Comparison of ENCODE assay signal across 1 cellular context in the genomic region with DNA sequence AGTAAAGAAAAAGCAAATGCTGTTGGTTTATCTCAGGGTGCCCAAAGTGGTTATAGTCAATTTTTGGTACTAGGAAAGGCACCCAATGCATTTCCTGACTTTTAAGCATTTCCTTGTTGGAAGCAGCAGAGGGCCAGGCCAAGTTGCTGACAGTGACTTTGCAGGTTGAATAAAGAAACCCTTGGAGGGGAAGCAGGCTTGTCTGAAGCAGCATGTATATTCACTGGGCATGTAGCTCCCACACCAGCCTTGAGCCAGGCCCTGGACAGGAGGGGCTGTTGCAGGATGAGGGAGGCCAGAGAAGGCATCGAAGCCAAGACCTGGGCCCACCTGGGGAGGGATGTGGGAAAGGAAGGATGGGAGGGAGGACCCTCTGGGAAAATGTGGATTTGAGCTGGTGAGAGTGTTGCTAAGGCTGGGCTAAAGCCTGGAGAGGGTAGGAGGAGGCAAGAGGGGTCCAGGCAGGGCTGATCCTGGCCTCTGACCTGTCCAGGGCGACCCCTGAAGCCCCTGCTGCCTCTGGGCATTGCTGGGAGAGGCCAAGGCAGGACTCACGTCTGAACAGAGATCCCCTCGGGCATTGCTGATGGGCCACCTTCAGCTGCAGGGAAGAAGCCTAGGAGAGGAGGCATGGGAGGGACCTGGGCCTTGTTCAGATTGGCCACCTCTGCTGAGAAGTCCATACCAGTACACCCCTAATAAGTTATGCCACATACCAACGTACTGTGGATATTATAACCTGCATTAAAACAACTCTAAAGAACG.
TF ChIP-seq lines count a peak whose summit lies in the region.

No MANE protein-coding gene starts in this region.

TF ChIP-seq in K562, 482 proteins besides CTCF, POLR2A, EP300 and RAD21 (continued from another document):
- no peak for TF ChIP-seq ZNF280A (IDR thresholded peaks at IDR 0.05; ENCODE audit: low read depth, partially characterized antibody)
- TF ChIP-seq ZNF124 (CRISPR knock-in tag; IDR thresholded peaks at IDR 0.05): no peak
